In the genomic region with DNA sequence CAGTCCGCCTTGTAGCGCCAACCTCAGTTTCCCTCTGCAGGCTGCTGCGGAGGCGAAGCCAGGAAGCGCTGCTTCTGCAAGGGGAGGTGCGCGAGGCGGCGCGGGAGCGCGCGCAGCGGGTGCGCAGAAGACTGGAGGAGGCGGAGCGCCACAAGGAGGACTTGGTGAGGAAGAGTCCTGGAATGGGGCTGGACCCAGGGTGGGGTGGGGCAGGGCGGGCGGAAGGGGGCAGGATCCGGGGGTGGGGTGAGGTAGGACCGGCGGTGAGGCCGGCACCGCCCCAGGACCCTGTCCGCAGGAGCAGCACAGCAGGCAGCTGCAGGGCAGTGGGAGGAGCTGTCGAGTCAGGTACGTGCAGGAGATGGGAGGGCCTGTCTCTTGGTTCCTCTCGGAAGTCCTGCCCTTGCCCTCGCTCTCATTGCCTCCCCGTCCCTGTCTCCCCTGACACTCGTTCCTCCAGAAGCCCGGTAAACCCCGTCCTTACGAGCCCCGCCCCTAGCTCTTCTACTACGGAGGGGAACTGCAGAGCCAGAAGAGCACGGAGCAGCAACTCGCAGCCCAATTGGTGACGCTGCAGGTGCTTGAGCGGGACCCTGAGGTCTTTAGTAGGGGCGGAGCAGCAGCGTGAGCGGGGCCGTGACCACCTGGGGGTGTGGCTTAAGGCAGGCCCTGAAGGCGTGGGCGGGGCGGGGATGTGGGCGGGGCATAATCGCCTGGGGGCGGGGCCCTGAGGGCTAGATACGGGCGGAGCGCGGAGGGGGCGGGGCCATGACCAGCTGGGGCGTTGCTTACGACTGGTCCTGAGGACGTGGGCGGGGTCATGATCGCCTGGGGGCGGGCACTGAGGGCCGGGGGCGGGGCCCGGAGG, we compare ENCODE assay signal across 8 cellular contexts.
DNase-seq lines count a peak whose midpoint lies in the region; TF ChIP-seq lines count a peak whose summit lies in the region.
"Not testable (repeated sequence)": the region's sequence is repeated elsewhere in the genome, so short reads cannot be mapped to it uniquely, and the experiment has no call there.

No MANE protein-coding gene starts in this region.

- H3K4me3 ChIP-seq in HFF-Myc (replicated peaks; ENCODE audit: low read depth, low read length) (peak overlapping the region; percentile 45), SJCRH30 (peak overlapping the region; percentile 53), suprapubic skin (peak overlapping the region; percentile 58)

- H3K4me1 ChIP-seq in SJCRH30 = not testable (repeated sequence)
- peaks cover 11% of the 10 kb centered on the region for H3K4me1 ChIP-seq in suprapubic skin

- TF ChIP-seq EP300 in suprapubic skin (IDR thresholded peaks at IDR 0.05) = not testable (repeated sequence)

- H3K9me3 ChIP-seq in SJCRH30 (replicated peaks); suprapubic skin: not testable (repeated sequence)

- peak; percentile 97 for DNase-seq in GM03348 (ENCODE audit: low spot score)
- DNase-seq in HFF-Myc (ENCODE audit: extremely low read depth, low read depth) = peak; percentile 70
- peak; percentile 92 for DNase-seq in MV-4-11 (lab: John Stamatoyannopoulos, UW)
- DNase-seq in SJCRH30 = peak; percentile 83 to 84
- peak; percentile 94 for DNase-seq in activated naive CD4-positive, alpha-beta T cell treated with Interleukin-2 at 50 U/mL for 16 hours
- peak; percentile 90 for DNase-seq in globus pallidus (ENCODE audit: low spot score)
- peak; percentile 95 for DNase-seq in occipital lobe (lab: John Stamatoyannopoulos, UW)
- peak; percentile 97 for DNase-seq in suprapubic skin (ENCODE audit: low spot score in 2 of 2)

- H3K27me3 ChIP-seq in SJCRH30, suprapubic skin: not testable (repeated sequence)

- under 1% methylated on average over 17 of the region's 64 CpGs for WGBS in suprapubic skin

- not testable (repeated sequence) for TF ChIP-seq CTCF in HFF-Myc (IDR thresholded peaks at IDR 0.05; ENCODE audit: low read depth, low read length, missing control alignments); suprapubic skin (IDR thresholded peaks at IDR 0.05)

- not testable (repeated sequence) for H3K36me3 ChIP-seq in SJCRH30, suprapubic skin

- H3K27ac ChIP-seq in SJCRH30 = not testable (repeated sequence)
- H3K27ac ChIP-seq in suprapubic skin = peak overlapping the region; percentile 81

- not testable (repeated sequence) for TF ChIP-seq POLR2A in suprapubic skin (IDR thresholded peaks at IDR 0.05)
